In the genomic region with DNA sequence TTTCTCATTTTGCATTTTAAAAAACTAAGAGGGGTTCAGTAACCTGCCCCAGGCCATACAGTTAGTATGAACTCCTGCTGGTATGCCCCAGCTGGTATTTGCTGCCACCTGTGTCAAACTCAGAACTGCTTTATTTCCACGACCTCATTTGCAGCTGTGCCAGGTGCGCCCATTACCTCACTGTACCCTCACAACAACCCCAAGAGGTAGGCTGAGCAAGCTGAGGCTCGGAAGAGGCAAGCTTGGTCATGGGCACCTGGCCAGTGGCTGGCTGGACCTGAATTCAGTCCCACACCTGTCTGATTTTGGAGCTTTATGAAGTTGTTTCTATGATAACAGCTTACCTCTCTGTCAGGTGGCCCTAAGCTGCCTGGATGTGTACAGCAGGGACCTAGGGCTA, we compare ENCODE assay signal across 25 cellular contexts. TPM values are rescaled to one million over a fixed set of nuclear protein-coding genes. Genes with fewer than 3 reads are reported as not detected.
DNase-seq lines count a peak whose midpoint lies in the region; ATAC-seq and TF ChIP-seq lines count a peak whose summit lies in the region.
"Had no signal": no experiment of that assay in that cellular context is flagged by ENCODE, and none has a peak within 500 bp of the region (broad histone marks: within the 10 kb centered on the region; RNA-seq: fewer than 3 reads in every experiment).

No MANE protein-coding gene starts in this region.

- no peak overlapping the region for H3K27ac ChIP-seq in MM.1S (ENCODE audit: low read length)
- peak overlapping the region; percentile 37; the same call in 1 of the 2 replicates for H3K27ac ChIP-seq in RWPE1
- H3K27ac ChIP-seq in trophoblast cell (ENCODE audit: low read depth, low read length): no peak overlapping the region
- H3K27ac ChIP-seq: A549, left lung, PC-9, psoas muscle, thoracic aorta had no signal

- no peak for ATAC-seq in HG02623 (IDR thresholded peaks at IDR 0.05; ENCODE audit: unreplicated experiment)
- ATAC-seq: A549; CD8-positive, alpha-beta T cell; K562; left lung; psoas muscle had no signal

- H3K27me3 ChIP-seq in MM.1S (replicated peaks; ENCODE audit: insufficient read depth, low read length) (no peaks in the 10 kb centered on the region), trophoblast cell (ENCODE audit: insufficient read depth, low read length) (no peaks in the 10 kb centered on the region)
- H3K27me3 ChIP-seq: left lung, vagina had no signal

- H3K4me1 ChIP-seq in MM.1S (ENCODE audit: low read length) (no peaks in the 10 kb centered on the region), trophoblast cell (ENCODE audit: control insufficient read depth in 1 of 2, insufficient read depth in 2 of 2, low read length in 2 of 2) (peaks cover 21 to 27% of the 10 kb centered on the region in 2 experiments)

- H3K27ac Mint-ChIP-seq in endothelial cell (ENCODE audit: unreplicated experiment): no peak overlapping the region
- H3K27ac Mint-ChIP-seq: activated naive CD4-positive, alpha-beta T cell treated with anti-CD3 and anti-CD28 coated beads, Interleukin-2, amount 10 ng/mL, durations not matched to agents 7 days and 5 days; CD8-positive, alpha-beta T cell; stimulated activated naive CD8-positive, alpha-beta T cell treated with anti-CD3 and anti-CD28 coated beads, Interleukin-15, Interleukin-2, amounts not matched to agents 100 ng/mL and 50 ng/mL, for 24 hours had no signal

- H3K9me3 Mint-ChIP-seq in endothelial cell (ENCODE audit: unreplicated experiment): no peaks in the 10 kb centered on the region
- H3K9me3 Mint-ChIP-seq: activated naive CD4-positive, alpha-beta T cell treated with anti-CD3 and anti-CD28 coated beads, Interleukin-2, amount 10 ng/mL, durations not matched to agents 7 days and 5 days; CD8-positive, alpha-beta T cell; stimulated activated naive CD8-positive, alpha-beta T cell treated with anti-CD3 and anti-CD28 coated beads, Interleukin-15, Interleukin-2, amounts not matched to agents 100 ng/mL and 50 ng/mL, for 24 hours had no signal

- POLR2A ChIA-PET in RWPE1 (lab: Yijun Ruan, JAX; ENCODE audit: low non-redundant PET): no interaction called here

- peaks cover 5% of the 10 kb centered on the region for H3K27me3 Mint-ChIP-seq in endothelial cell (ENCODE audit: unreplicated experiment)

- H4K20me1 ChIP-seq in MM.1S (ENCODE audit: insufficient read depth, low read length): no peaks in the 10 kb centered on the region

- H3K36me3 ChIP-seq in MM.1S (replicated peaks; ENCODE audit: insufficient read depth, low read length): no peaks in the 10 kb centered on the region
- peaks cover 2 to 3% of the 10 kb centered on the region in 2 experiments for H3K36me3 ChIP-seq in trophoblast cell (ENCODE audit: control insufficient read depth in 1 of 2, insufficient read depth in 2 of 2, low read length in 2 of 2)
- H3K36me3 ChIP-seq: left lung, thoracic aorta, vagina had no signal

- CTCF ChIA-PET in RWPE1 (lab: Yijun Ruan, JAX): no interaction called here

- H2AFZ ChIP-seq in MM.1S (ENCODE audit: low read length): no peak overlapping the region
- no peak overlapping the region for H2AFZ ChIP-seq in trophoblast cell (ENCODE audit: insufficient read depth, low read length, poor library complexity)
- H2AFZ ChIP-seq: PC-9 had no signal

- no peak for TF ChIP-seq CTCF in MM.1S (IDR thresholded peaks at IDR 0.05; ENCODE audit: low read length)
- no peak for TF ChIP-seq CTCF in RWPE1 (conservative IDR thresholded peaks at IDR 0.05; ENCODE audit: low read depth)
- no peak for TF ChIP-seq CTCF in endothelial cell (IDR thresholded peaks at IDR 0.05; ENCODE audit: unreplicated experiment)

- H3K79me1 ChIP-seq in trophoblast cell (ENCODE audit: low read length): peaks cover 1% of the 10 kb centered on the region

- no peak overlapping the region for H2BK12ac ChIP-seq in trophoblast cell (ENCODE audit: low read length)

- H3K4me2 ChIP-seq in MM.1S (ENCODE audit: low read depth, low read length) (no peak overlapping the region), trophoblast cell (ENCODE audit: low read length) (no peak overlapping the region)
- H3K4me2 ChIP-seq: A549, PC-9 had no signal

- DNase-seq in NCI-H2107 treated with DMSO at 0.1 percent for 48 hours (lab: John Stamatoyannopoulos, UW; ENCODE audit: unreplicated experiment): peak; percentile 26
- DNase-seq in NCI-H2107 (lab: John Stamatoyannopoulos, UW): no peak
- DNase-seq in MM.1S: peak; percentile 10
- DNase-seq in RWPE1 (ENCODE audit: low spot score): no peak
- no peak for DNase-seq in trophoblast cell
- DNase-seq in COLO829 (ENCODE audit: low spot score): no peak
- no peak for DNase-seq in endothelial cell (ENCODE audit: low spot score)
- DNase-seq: activated CD4-positive, alpha-beta T cell treated with anti-CD3 and anti-CD28 coated beads, Interleukin-2, amount 50 U/mL, for 48 hours; activated CD4-positive, CD25-positive, alpha-beta regulatory T cell; activated naive CD4-positive, alpha-beta T cell treated with anti-CD3 and anti-CD28 coated beads, Interleukin-2, amount 10 ng/mL, durations not matched to agents 7 days and 5 days; CD8-positive, alpha-beta T cell; left lung; mesendoderm; NCI-H1694 treated with DMSO at 0.1 percent for 48 hours; NCI-H226; NK-92 treated with Interleukin-12 subunit alpha and Interleukin-12 subunit beta, amount 100 ng/mL, for 24 hours; PC-9; psoas muscle; SIG-M5 had no signal

- peaks cover 50% of the 10 kb centered on the region for H3K4me1 Mint-ChIP-seq in endothelial cell (ENCODE audit: unreplicated experiment)
- H3K4me1 Mint-ChIP-seq: activated naive CD4-positive, alpha-beta T cell treated with anti-CD3 and anti-CD28 coated beads, Interleukin-2, amount 10 ng/mL, durations not matched to agents 7 days and 5 days had no signal

- H3F3A ChIP-seq in MM.1S (ENCODE audit: insufficient read depth, low read length): no peaks in the 10 kb centered on the region

- no peak overlapping the region for H3K4me3 Mint-ChIP-seq in endothelial cell (ENCODE audit: unreplicated experiment)
- H3K4me3 Mint-ChIP-seq: activated naive CD4-positive, alpha-beta T cell treated with anti-CD3 and anti-CD28 coated beads, Interleukin-2, amount 10 ng/mL, durations not matched to agents 7 days and 5 days; CD8-positive, alpha-beta T cell; stimulated activated naive CD8-positive, alpha-beta T cell treated with anti-CD3 and anti-CD28 coated beads, Interleukin-15, Interleukin-2, amounts not matched to agents 100 ng/mL and 50 ng/mL, for 24 hours had no signal

- no peak overlapping the region for H3K14ac ChIP-seq in trophoblast cell (ENCODE audit: low read length)

- H3K4me3 ChIP-seq in MM.1S (ENCODE audit: low read length) (no peak overlapping the region), trophoblast cell (ENCODE audit: low read depth, low read length) (no peak overlapping the region)
- H3K4me3 ChIP-seq: A549, K562, left lung, PC-9, psoas muscle, thoracic aorta, vagina had no signal

- H4K12ac ChIP-seq in trophoblast cell (ENCODE audit: low read depth, low read length): no peak overlapping the region

- H3K36me3 Mint-ChIP-seq in endothelial cell (ENCODE audit: low read depth, unreplicated experiment): peaks cover 10% of the 10 kb centered on the region
- H3K36me3 Mint-ChIP-seq: activated naive CD4-positive, alpha-beta T cell treated with anti-CD3 and anti-CD28 coated beads, Interleukin-2, amount 10 ng/mL, durations not matched to agents 7 days and 5 days; CD8-positive, alpha-beta T cell had no signal

- H2AK5ac ChIP-seq in trophoblast cell (ENCODE audit: low read length): no peak overlapping the region

- H3K9me3 ChIP-seq in MM.1S (replicated peaks; ENCODE audit: insufficient read depth, low read length): no peaks in the 10 kb centered on the region
- no peaks in the 10 kb centered on the region for H3K9me3 ChIP-seq in trophoblast cell (ENCODE audit: insufficient read depth, low read depth, low read length)
- H3K9me3 ChIP-seq: A549, left lung, psoas muscle, thoracic aorta, vagina had no signal

- H3K9me2 ChIP-seq in MM.1S (replicated peaks; ENCODE audit: insufficient read depth, low read length): no peaks in the 10 kb centered on the region

- H4K8ac ChIP-seq in trophoblast cell (ENCODE audit: low read depth, low read length): no peak overlapping the region

- no peak overlapping the region for H3K23ac ChIP-seq in trophoblast cell (ENCODE audit: low read length)

- no peak overlapping the region for H2BK120ac ChIP-seq in trophoblast cell (ENCODE audit: insufficient read depth, low read length, poor library complexity)

- H3K4ac ChIP-seq in trophoblast cell (ENCODE audit: low read depth, low read length): peak overlapping the region; percentile 97

- H2BK5ac ChIP-seq in trophoblast cell (ENCODE audit: low read depth, low read length, poor library complexity): no peak overlapping the region

- H3K79me2 ChIP-seq in MM.1S (ENCODE audit: low read length): peaks cover 35% of the 10 kb centered on the region
- peaks cover 16% of the 10 kb centered on the region for H3K79me2 ChIP-seq in trophoblast cell (ENCODE audit: control insufficient read depth, insufficient read depth, low read length, poor library complexity)

- H3K9ac ChIP-seq in MM.1S (ENCODE audit: low read length) (no peak overlapping the region), trophoblast cell (ENCODE audit: low read length) (no peak overlapping the region)

- no peak overlapping the region for H4K91ac ChIP-seq in trophoblast cell (ENCODE audit: low read depth, low read length)

- no CpG with 5 or more reads among the region's 3 CpGs for WGBS in trophoblast cell (ENCODE audit: extremely low coverage, insufficient coverage, insufficient read length)

- peak overlapping the region; percentile 17 for H3K18ac ChIP-seq in trophoblast cell (ENCODE audit: low read length)

RNA-seq across cellular contexts. Expression of gene EPN2, which starts 7.6 kb away (rescaled TPM):
- polyA plus RNA-seq in trophoblast cell (2013): 59.0 and 60.9 TPM in 2 replicates
- 74.5 TPM for total RNA-seq in endothelial cell (ENCODE audit: unreplicated experiment)

Comparison
In these comparisons a context has a peak if more than half of its experiments do, and no peak if none do; other contexts are left out.
1. DNase-seq: peak in NCI-H2107 treated with DMSO at 0.1 percent for 48 hours (single experiment) and MM.1S (single experiment); none in NCI-H2107 (single experiment), RWPE1 (single experiment), trophoblast cell (0 of 2), COLO829 (single experiment) and endothelial cell (single experiment).